Comparison of ENCODE assay signal across 18 cellular contexts in genomic region chr10:88060762-88061161, GRCh38.
DNase-seq lines count a peak whose midpoint lies in the region; ATAC-seq, FAIRE-seq and TF ChIP-seq lines count a peak whose summit lies in the region.
"Had no signal": no experiment of that assay in that cellular context is flagged by ENCODE, and none has a peak within 500 bp of the region (broad histone marks: within the 10 kb centered on the region; RNA-seq: fewer than 3 reads in every experiment).

No MANE protein-coding gene starts in this region.

- H2AK5ac ChIP-seq in mesenchymal stem cell (ENCODE audit: low read length, severe bottlenecking), result no peak overlapping the region

- no peak overlapping the region for H3K27ac ChIP-seq in mesenchymal stem cell (ENCODE audit: low read length, poor library complexity, severe bottlenecking)
- no peak overlapping the region for H3K27ac ChIP-seq in SJCRH30

- H3K18ac ChIP-seq in mesenchymal stem cell (ENCODE audit: low read depth in 1 of 2, low read length in 2 of 2), result peak overlapping the region; percentile 28 to 60

- H3K14ac ChIP-seq in mesenchymal stem cell (ENCODE audit: low read length in 2 of 2), result peak overlapping the region in 1 of 2 experiments; percentile 98

- H3K27me3 ChIP-seq in Loucy (ENCODE audit: insufficient read depth, low read length, poor library complexity, severe bottlenecking) (no peaks in the 10 kb centered on the region), mesenchymal stem cell (ENCODE audit: control insufficient read depth in 1 of 2, insufficient read depth in 1 of 2, low read length in 2 of 2) (no peaks in the 10 kb centered on the region), SJCRH30 (no peaks in the 10 kb centered on the region)

- peak overlapping the region; percentile 30 for H3K4me2 ChIP-seq in Loucy (ENCODE audit: low read depth, low read length, poor library complexity, severe bottlenecking)
- no peak overlapping the region for H3K4me2 ChIP-seq in mesenchymal stem cell (ENCODE audit: low read length, poor library complexity, severe bottlenecking)

- H2BK15ac ChIP-seq in mesenchymal stem cell (ENCODE audit: low read depth, poor library complexity, severe bottlenecking), result no peak overlapping the region

- H3K23ac ChIP-seq in mesenchymal stem cell (ENCODE audit: low read length in 2 of 2), result peak overlapping the region in 1 of 2 experiments; percentile 50

- TF ChIP-seq POLR2A in GM12891 (IDR thresholded peaks at IDR 0.05; ENCODE audit: low read depth, low read length), result no peak

- peak overlapping the region; percentile 93 to 98 for H2BK12ac ChIP-seq in mesenchymal stem cell (ENCODE audit: low read length in 2 of 2)

- no peaks in the 10 kb centered on the region for H3F3A ChIP-seq in Loucy (ENCODE audit: low read depth)

- no peak overlapping the region for H2BK120ac ChIP-seq in mesenchymal stem cell (ENCODE audit: low read depth, low read length)

- H4K20me1 ChIP-seq in Loucy (ENCODE audit: insufficient read depth, low read length, poor library complexity, severe bottlenecking), result no peaks in the 10 kb centered on the region

- H3K4me1 ChIP-seq in Loucy (ENCODE audit: insufficient read depth, low read length, poor library complexity, severe bottlenecking), result peaks cover 59% of the 10 kb centered on the region
- H3K4me1 ChIP-seq in mesenchymal stem cell (ENCODE audit: control insufficient read depth, insufficient read depth, low read depth, low read length), result peaks cover 2% of the 10 kb centered on the region
- H3K4me1 ChIP-seq in SJCRH30, result no peaks in the 10 kb centered on the region

- no peak overlapping the region for H4K8ac ChIP-seq in mesenchymal stem cell (ENCODE audit: low read length)

- no peak for TF ChIP-seq CTCF in Loucy (conservative IDR thresholded peaks at IDR 0.05; ENCODE audit: low read length)

- ATAC-seq in GM18502 (IDR thresholded peaks at IDR 0.05; ENCODE audit: poor library complexity, unreplicated experiment) (no peak), HG02884 (IDR thresholded peaks at IDR 0.05; ENCODE audit: unreplicated experiment) (no peak)
- ATAC-seq: K562 had no signal

- no peaks in the 10 kb centered on the region for H3K79me1 ChIP-seq in mesenchymal stem cell (replicated peaks; ENCODE audit: low read length, poor library complexity, severe bottlenecking)

- WGBS in mesenchymal stem cell, result 95% methylated on average over 6 of the region's 6 CpGs

- no peaks in the 10 kb centered on the region for H3K79me2 ChIP-seq in Loucy (ENCODE audit: insufficient read depth, low read length)

- H3K4ac ChIP-seq in mesenchymal stem cell (ENCODE audit: low read depth in 1 of 2, low read length in 2 of 2), result peak overlapping the region in 1 of 2 experiments; percentile 79

- H3K9me3 ChIP-seq in Loucy (ENCODE audit: insufficient read depth, low read depth, low read length) (no peaks in the 10 kb centered on the region), mesenchymal stem cell (ENCODE audit: control insufficient read depth, low read length) (no peaks in the 10 kb centered on the region), SJCRH30 (replicated peaks) (no peaks in the 10 kb centered on the region)

- no peaks in the 10 kb centered on the region for H3K9me2 ChIP-seq in Loucy (replicated peaks; ENCODE audit: low read depth, low read length)

- no peak overlapping the region for H2AFZ ChIP-seq in Loucy (ENCODE audit: low read length)
- H2AFZ ChIP-seq in mesenchymal stem cell (ENCODE audit: low read depth, low read length), result peak overlapping the region; percentile 7

- H4K91ac ChIP-seq in mesenchymal stem cell (ENCODE audit: low read length), result peak overlapping the region; percentile 73

- H3K4me3 ChIP-seq in Loucy (ENCODE audit: low read length, poor library complexity, severe bottlenecking) (no peak overlapping the region), mesenchymal stem cell (ENCODE audit: insufficient read depth in 1 of 2, low read depth in 1 of 2, low read length in 2 of 2) (no peak overlapping the region), SJCRH30 (no peak overlapping the region)
- H3K4me3 ChIP-seq: K562 had no signal

- peak; percentile 87 for FAIRE-seq in GM12891 (lab: Jason Lieb, UNC)
- FAIRE-seq: HTR-8/SVneo, K562 had no signal

- no peaks in the 10 kb centered on the region for H3K36me3 ChIP-seq in Loucy (ENCODE audit: insufficient read depth, low read length)
- no peaks in the 10 kb centered on the region for H3K36me3 ChIP-seq in mesenchymal stem cell (ENCODE audit: control insufficient read depth in 1 of 2, insufficient read depth in 2 of 2, low read depth in 1 of 2, low read length in 2 of 2)
- no peaks in the 10 kb centered on the region for H3K36me3 ChIP-seq in SJCRH30

- no peak for DNase-seq in GM12891 (ENCODE audit: insufficient read length, low spot score)
- DNase-seq in mesenchymal stem cell, result no peak
- DNase-seq in stimulated activated CD8-positive, alpha-beta memory T cell treated with anti-CD3 and anti-CD28 coated beads, Interleukin-4, amount 100 ng/mL, for 48 hours, result peak; percentile 34
- no peak for DNase-seq in RPMI8226
- DNase-seq in SJCRH30, result no peak
- DNase-seq: AML-193; CD4-positive, CD25-positive, alpha-beta regulatory T cell; GF-D8; H7; NCI-H1048; NCI-H2107; NCI-H345; NCI-H526 treated with DMSO at 0.1 percent for 48 hours had no signal

- H2BK5ac ChIP-seq in mesenchymal stem cell (ENCODE audit: low read depth, low read length, poor library complexity, severe bottlenecking), result no peak overlapping the region

- no peak overlapping the region for H3K9ac ChIP-seq in Loucy (ENCODE audit: low read depth, low read length, poor library complexity, severe bottlenecking)
- H3K9ac ChIP-seq in mesenchymal stem cell (ENCODE audit: low read length), result no peak overlapping the region

TF ChIP-seq in GM12891, 5 proteins besides CTCF, POLR2A, EP300 and RAD21:
- TF ChIP-seq POU2F2 (IDR thresholded peaks at IDR 0.05; ENCODE audit: low read depth, low read length) (no peak), POLR2AphosphoS5 (IDR thresholded peaks at IDR 0.05; ENCODE audit: low read depth, low read length) (no peak), TAF1 (IDR thresholded peaks at IDR 0.05; ENCODE audit: low read depth, low read length) (no peak), SPI1 (IDR thresholded peaks at IDR 0.05; ENCODE audit: low read depth, low read length) (no peak), PAX5 (IDR thresholded peaks at IDR 0.05; ENCODE audit: insufficient read depth, low read length, severe bottlenecking) (no peak)
